ENCODE assay signal across 1 cellular context in genomic region chr22:24952837-24953293, GRCh38.
A peak's percentile ranks its signal among the peaks of the same experiment; 100 is the strongest.
TF ChIP-seq lines count a peak whose summit lies in the region.

No MANE protein-coding gene starts in this region.

TF ChIP-seq in HepG2, 621 proteins besides CTCF, POLR2A, EP300 and RAD21 (continued from another document and continues in another):
- TF ChIP-seq ZUFSP (CRISPR knock-in tag; IDR thresholded peaks at IDR 0.05; ENCODE audit: borderline replicate concordance) (no peak), ZNF274 (CRISPR knock-in tag; IDR thresholded peaks at IDR 0.05) (peak; percentile 0; the same call in 1 of the 2 replicates), ZNF34 (CRISPR knock-in tag; IDR thresholded peaks at IDR 0.05; ENCODE audit: borderline replicate concordance) (no peak; the same call in 1 of the 2 replicates), ZNF121 (CRISPR knock-in tag; IDR thresholded peaks at IDR 0.05) (no peak), YEATS2 (CRISPR knock-in tag; IDR thresholded peaks at IDR 0.05; ENCODE audit: borderline replicate concordance) (no peak; the same call in 1 of the 2 replicates), ZNF235 (CRISPR knock-in tag; IDR thresholded peaks at IDR 0.05; ENCODE audit: borderline replicate concordance) (0 out of 2 replicates have a peak, but pooled peaks have one; percentile 7), ZNF318 (CRISPR knock-in tag; IDR thresholded peaks at IDR 0.05) (no peak), TRIM22 (IDR thresholded peaks at IDR 0.05) (no peak), ADNP (CRISPR knock-in tag; IDR thresholded peaks at IDR 0.05) (no peak), SNAPC5 (CRISPR knock-in tag; IDR thresholded peaks at IDR 0.05; ENCODE audit: borderline replicate concordance) (no peak), FOXK2 (IDR thresholded peaks at IDR 0.05) (no peak), ZNF263 (CRISPR knock-in tag; IDR thresholded peaks at IDR 0.05) (peak; percentile 38; the same call in 1 of the 2 replicates), MIER2 (CRISPR knock-in tag; IDR thresholded peaks at IDR 0.05) (no peak), REL (CRISPR knock-in tag; conservative IDR thresholded peaks at IDR 0.05) (no peak), EED (CRISPR knock-in tag; IDR thresholded peaks at IDR 0.05) (peak; percentile 82; the same call in 1 of the 2 replicates), KDM2A (CRISPR knock-in tag; IDR thresholded peaks at IDR 0.05; ENCODE audit: borderline replicate concordance, low read depth) (no peak), NFKB2 (CRISPR knock-in tag; IDR thresholded peaks at IDR 0.05; ENCODE audit: borderline replicate concordance) (no peak), ATF5 (CRISPR knock-in tag; IDR thresholded peaks at IDR 0.05; ENCODE audit: low read depth) (no peak), ARID5B (CRISPR knock-in tag; IDR thresholded peaks at IDR 0.05) (no peak), STAT5B (CRISPR knock-in tag; IDR thresholded peaks at IDR 0.05) (no peak), ZFP36 (IDR thresholded peaks at IDR 0.05; ENCODE audit: borderline replicate concordance, low read depth, low read length, partially characterized antibody) (no peak), IKZF4 (CRISPR knock-in tag; IDR thresholded peaks at IDR 0.05; ENCODE audit: borderline replicate concordance, low read depth, not compliant biosample characterization) (no peak), KLF12 (CRISPR knock-in tag; IDR thresholded peaks at IDR 0.05; ENCODE audit: borderline replicate concordance) (no peak; the same call in 1 of the 2 replicates), E2F5 (CRISPR knock-in tag; conservative IDR thresholded peaks at IDR 0.05) (no peak), ARID2 (CRISPR knock-in tag; IDR thresholded peaks at IDR 0.05; ENCODE audit: borderline replicate concordance) (peak; percentile 71; the same call in 1 of the 2 replicates), ESRRA (CRISPR knock-in tag; IDR thresholded peaks at IDR 0.05; ENCODE audit: low read depth) (no peak), ATF7 (IDR thresholded peaks at IDR 0.05) (no peak), ATF7 (CRISPR knock-in tag; IDR thresholded peaks at IDR 0.05) (no peak), ZMYM2 (CRISPR knock-in tag; IDR thresholded peaks at IDR 0.05) (no peak), HIC2 (CRISPR knock-in tag; IDR thresholded peaks at IDR 0.05; ENCODE audit: low read depth) (no peak), MAF1 (CRISPR knock-in tag; IDR thresholded peaks at IDR 0.05; ENCODE audit: borderline replicate concordance) (no peak), JUN (CRISPR knock-in tag; IDR thresholded peaks at IDR 0.05) (peak; percentile 18; the same call in 1 of the 2 replicates), ZNF788 (CRISPR knock-in tag; IDR thresholded peaks at IDR 0.05; ENCODE audit: borderline replicate concordance) (0 out of 2 replicates have a peak, but pooled peaks have one; percentile 6), SALL1 (CRISPR knock-in tag; IDR thresholded peaks at IDR 0.05) (peak; percentile 58), DZIP1 (CRISPR knock-in tag; IDR thresholded peaks at IDR 0.05) (no peak), NPAS2 (CRISPR knock-in tag; IDR thresholded peaks at IDR 0.05; ENCODE audit: borderline replicate concordance) (no peak), SPEN (CRISPR knock-in tag; IDR thresholded peaks at IDR 0.05; ENCODE audit: low read depth) (no peak)
